ENCODE assay signal across 12 cellular contexts in the genomic region with DNA sequence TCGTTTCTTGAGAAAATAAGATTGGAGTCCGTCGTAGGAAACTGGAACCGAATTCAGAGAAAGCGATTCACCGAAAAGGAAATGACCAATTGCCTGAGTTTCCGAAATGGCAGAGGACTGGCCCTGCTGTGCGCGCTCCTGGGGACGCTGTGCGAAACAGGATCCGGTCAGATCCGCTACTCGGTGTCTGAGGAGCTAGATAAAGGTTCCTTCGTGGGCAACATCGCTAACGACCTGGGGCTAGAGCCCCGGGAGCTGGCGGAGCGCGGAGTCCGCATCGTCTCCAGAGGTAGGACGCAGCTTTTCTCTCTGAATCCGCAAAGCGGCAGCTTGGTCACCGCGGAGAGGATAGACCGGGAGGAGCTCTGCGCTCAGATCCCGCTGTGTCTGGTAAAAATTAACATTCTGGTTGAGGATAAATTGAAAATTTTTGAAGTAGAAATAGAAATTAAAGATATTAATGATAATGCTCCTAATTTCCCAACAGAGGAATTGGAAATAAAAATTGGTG. TPM values are rescaled to one million over a fixed set of nuclear protein-coding genes. Genes with fewer than 3 reads are reported as not detected.
DNase-seq lines count a peak whose midpoint lies in the region; ATAC-seq and TF ChIP-seq lines count a peak whose summit lies in the region.
"Had no signal": no experiment of that assay in that cellular context is flagged by ENCODE, and none has a peak within 500 bp of the region (broad histone marks: within the 10 kb centered on the region; RNA-seq: fewer than 3 reads in every experiment).

No MANE protein-coding gene starts in this region.

- H3K9me3 Mint-ChIP-seq in activated CD8-positive, alpha-beta T cell treated with anti-CD3 and anti-CD28 coated beads, Interleukin-2, amount 10 ng/mL, durations not matched to agents 7 days and 5 days (ENCODE audit: insufficient read depth), result peaks cover 11% of the 10 kb centered on the region
- H3K9me3 Mint-ChIP-seq in activated CD8-positive, alpha-beta T cell treated with anti-CD3 and anti-CD28 coated beads for 36 hours, result peaks cover 36% of the 10 kb centered on the region

- H3K9me3 ChIP-seq in suprapubic skin, result peaks cover 23% of the 10 kb centered on the region

- 25% methylated on average over 31 of the region's 31 CpGs for WGBS in suprapubic skin

- CTCF ChIA-PET in activated CD8-positive, alpha-beta T cell treated with anti-CD3 and anti-CD28 coated beads, Interleukin-2, amount 10 ng/mL, durations not matched to agents 7 days and 5 days (lab: Charles Lee), result interaction anchor here (1.1 to 3.4 kb wide), 6 partner anchors 9 to 180 kb away, joined by 3 to 33 read pairs (median 6); a partner anchor contains a TSS
- CTCF ChIA-PET in activated CD8-positive, alpha-beta T cell treated with anti-CD3 and anti-CD28 coated beads for 36 hours (lab: Charles Lee), result interaction anchor here (0.9 to 3.0 kb wide), 21 partner anchors 8 to 220 kb away, joined by 3 to 10 read pairs (median 4); a partner anchor contains a TSS

- H3K27me3 ChIP-seq in suprapubic skin, result peaks cover 6% of the 10 kb centered on the region
- H3K27me3 ChIP-seq: BE2C, upper lobe of left lung had no signal

- peaks cover 12% of the 10 kb centered on the region for H3K27me3 Mint-ChIP-seq in activated CD8-positive, alpha-beta T cell treated with anti-CD3 and anti-CD28 coated beads, Interleukin-2, amount 10 ng/mL, durations not matched to agents 7 days and 5 days (ENCODE audit: low read depth)
- peaks cover 43% of the 10 kb centered on the region for H3K27me3 Mint-ChIP-seq in activated CD8-positive, alpha-beta T cell treated with anti-CD3 and anti-CD28 coated beads for 36 hours

- no peak overlapping the region for H3K27ac Mint-ChIP-seq in activated CD8-positive, alpha-beta T cell treated with anti-CD3 and anti-CD28 coated beads, Interleukin-2, amount 10 ng/mL, durations not matched to agents 7 days and 5 days
- H3K27ac Mint-ChIP-seq in activated CD8-positive, alpha-beta T cell treated with anti-CD3 and anti-CD28 coated beads for 36 hours, result no peak overlapping the region

- no peak for TF ChIP-seq CTCF in activated CD8-positive, alpha-beta T cell treated with anti-CD3 and anti-CD28 coated beads for 36 hours (IDR thresholded peaks at IDR 0.05)
- TF ChIP-seq CTCF in fibroblast of the aortic adventitia (IDR thresholded peaks at IDR 0.05; ENCODE audit: insufficient read depth, low read length) (no peak), suprapubic skin (IDR thresholded peaks at IDR 0.05) (no peak)

- H3K4me3 ChIP-seq in fibroblast of the aortic adventitia (ENCODE audit: low read depth, low read length) (peak overlapping the region; percentile 57), suprapubic skin (peak overlapping the region; percentile 17)

- H3K36me3 Mint-ChIP-seq in activated CD8-positive, alpha-beta T cell treated with anti-CD3 and anti-CD28 coated beads, Interleukin-2, amount 10 ng/mL, durations not matched to agents 7 days and 5 days (ENCODE audit: low read depth), result peaks cover 10% of the 10 kb centered on the region
- peaks cover 15% of the 10 kb centered on the region for H3K36me3 Mint-ChIP-seq in activated CD8-positive, alpha-beta T cell treated with anti-CD3 and anti-CD28 coated beads for 36 hours (ENCODE audit: low read depth)

- TF ChIP-seq POLR2A in suprapubic skin (IDR thresholded peaks at IDR 0.05), result no peak

- H3K4me1 ChIP-seq in suprapubic skin, result peaks cover 1% of the 10 kb centered on the region
- H3K4me1 ChIP-seq: BE2C, upper lobe of left lung had no signal

- TF ChIP-seq EP300 in suprapubic skin (IDR thresholded peaks at IDR 0.05), result no peak

- no peak overlapping the region for H3K27ac ChIP-seq in suprapubic skin
- H3K27ac ChIP-seq: upper lobe of left lung had no signal

- POLR2A ChIA-PET in activated CD8-positive, alpha-beta T cell treated with anti-CD3 and anti-CD28 coated beads, Interleukin-2, amount 10 ng/mL, durations not matched to agents 7 days and 5 days (lab: Charles Lee), result no interaction called here
- POLR2A ChIA-PET in activated CD8-positive, alpha-beta T cell treated with anti-CD3 and anti-CD28 coated beads for 36 hours (lab: Charles Lee), result no interaction called here

- H3K36me3 ChIP-seq in suprapubic skin, result no peaks in the 10 kb centered on the region
- H3K36me3 ChIP-seq: upper lobe of left lung had no signal

- H3K4me1 Mint-ChIP-seq in activated CD8-positive, alpha-beta T cell treated with anti-CD3 and anti-CD28 coated beads, Interleukin-2, amount 10 ng/mL, durations not matched to agents 7 days and 5 days (ENCODE audit: low read depth), result no peaks in the 10 kb centered on the region
- no peaks in the 10 kb centered on the region for H3K4me1 Mint-ChIP-seq in activated CD8-positive, alpha-beta T cell treated with anti-CD3 and anti-CD28 coated beads for 36 hours (ENCODE audit: low read depth)

- intact Hi-C loops in activated CD8-positive, alpha-beta T cell treated with anti-CD3 and anti-CD28 coated beads for 36 hours (cut with micrococcal nuclease), result no loop called here

- peak overlapping the region; percentile 55 for H3K4me3 Mint-ChIP-seq in activated CD8-positive, alpha-beta T cell treated with anti-CD3 and anti-CD28 coated beads, Interleukin-2, amount 10 ng/mL, durations not matched to agents 7 days and 5 days
- no peak overlapping the region for H3K4me3 Mint-ChIP-seq in activated CD8-positive, alpha-beta T cell treated with anti-CD3 and anti-CD28 coated beads for 36 hours

- no peak for ATAC-seq in activated CD8-positive, alpha-beta T cell treated with anti-CD3 and anti-CD28 coated beads, Interleukin-2, amount 10 ng/mL, durations not matched to agents 7 days and 5 days
- ATAC-seq in activated CD8-positive, alpha-beta T cell treated with anti-CD3 and anti-CD28 coated beads for 36 hours, result no peak
- ATAC-seq in GM21737 (IDR thresholded peaks at IDR 0.05; ENCODE audit: unreplicated experiment) (no peak), GM19452 (IDR thresholded peaks at IDR 0.05; ENCODE audit: unreplicated experiment) (no peak)
- ATAC-seq: sciatic nerve had no signal

- DNase-seq in activated CD8-positive, alpha-beta T cell treated with anti-CD3 and anti-CD28 coated beads, Interleukin-2, amount 10 ng/mL, durations not matched to agents 7 days and 5 days, result no peak
- DNase-seq in activated CD8-positive, alpha-beta T cell treated with anti-CD3 and anti-CD28 coated beads for 36 hours, result no peak
- no peak for DNase-seq in fibroblast of the aortic adventitia (ENCODE audit: low read depth)
- no peak for DNase-seq in suprapubic skin (ENCODE audit: low spot score in 2 of 2)
- DNase-seq: activated gamma-delta T cell treated with Interleukin-2 at 50 U/mL for 16 hours, NCI-H1105, SHP77 had no signal

RNA-seq across cellular contexts. Expression of a gene that starts 0.4 kb away (rescaled TPM):
- not detected for total RNA-seq in activated CD8-positive, alpha-beta T cell treated with anti-CD3 and anti-CD28 coated beads, Interleukin-2, amount 10 ng/mL, durations not matched to agents 7 days and 5 days
- total RNA-seq in activated CD8-positive, alpha-beta T cell treated with anti-CD3 and anti-CD28 coated beads for 36 hours, result not detected
- total RNA-seq in fibroblast of the aortic adventitia (ENCODE audit: low replicate concordance), result 1.1 and 4.4 TPM in 2 replicates
- total RNA-seq in suprapubic skin, result 1 to 10 TPM; 1.3 to 2.3 (median 1.7) TPM

RNA-seq across cellular contexts. Expression of a gene that starts 5.4 kb away (rescaled TPM):
- total RNA-seq in activated CD8-positive, alpha-beta T cell treated with anti-CD3 and anti-CD28 coated beads, Interleukin-2, amount 10 ng/mL, durations not matched to agents 7 days and 5 days, result not detected
- not detected for total RNA-seq in activated CD8-positive, alpha-beta T cell treated with anti-CD3 and anti-CD28 coated beads for 36 hours
- total RNA-seq in fibroblast of the aortic adventitia (ENCODE audit: low replicate concordance) (2.5 and 3.9 TPM in 2 replicates), suprapubic skin (1 to 10 TPM; 2.0 to 3.4 (median 2.9) TPM)

RNA-seq across cellular contexts. Expression of a gene that starts 5.9 kb away (rescaled TPM):
- total RNA-seq in activated CD8-positive, alpha-beta T cell treated with anti-CD3 and anti-CD28 coated beads, Interleukin-2, amount 10 ng/mL, durations not matched to agents 7 days and 5 days, result not detected
- total RNA-seq in activated CD8-positive, alpha-beta T cell treated with anti-CD3 and anti-CD28 coated beads for 36 hours, result not detected
- total RNA-seq in fibroblast of the aortic adventitia (ENCODE audit: low replicate concordance) (3.1 and 4.2 TPM in 2 replicates), suprapubic skin (1 to 10 TPM; 1.2 to 4.3 (median 2.8) TPM)

RNA-seq across cellular contexts. Expression of a gene that starts 10.8 kb away (rescaled TPM):
- total RNA-seq in activated CD8-positive, alpha-beta T cell treated with anti-CD3 and anti-CD28 coated beads, Interleukin-2, amount 10 ng/mL, durations not matched to agents 7 days and 5 days, result under 1 TPM in 1 of 2 experiments, not detected in 1; 0.10 TPM
- not detected for total RNA-seq in activated CD8-positive, alpha-beta T cell treated with anti-CD3 and anti-CD28 coated beads for 36 hours
- 3.7 and 9.9 TPM in 2 replicates for total RNA-seq in fibroblast of the aortic adventitia (ENCODE audit: low replicate concordance)
- total RNA-seq in suprapubic skin, result 1 to 10 TPM; 2.0 to 5.6 (median 3.2) TPM

RNA-seq across cellular contexts. Expression of a gene that starts 13.7 kb away (rescaled TPM):
- total RNA-seq in activated CD8-positive, alpha-beta T cell treated with anti-CD3 and anti-CD28 coated beads, Interleukin-2, amount 10 ng/mL, durations not matched to agents 7 days and 5 days, result not detected
- under 1 TPM in 1 of 2 experiments, not detected in 1; 0.07 TPM for total RNA-seq in activated CD8-positive, alpha-beta T cell treated with anti-CD3 and anti-CD28 coated beads for 36 hours
- total RNA-seq in fibroblast of the aortic adventitia (ENCODE audit: low replicate concordance) (0.90 and 1.4 TPM in 2 replicates), suprapubic skin (under 1 TPM; 0.26 to 0.38 (median 0.33) TPM)
